In genomic region chr3:11370961-11371360, GRCh38 we compare ENCODE assay signal across 24 cellular contexts.
"Had no signal": no experiment of that assay in that cellular context is flagged by ENCODE, and none has a peak within 500 bp of the region (broad histone marks: within the 10 kb centered on the region; RNA-seq: fewer than 3 reads in every experiment).

No MANE protein-coding gene starts in this region.

- ATAC-seq: activated T-cell treated with anti-CD3 and anti-CD28 coated beads, Interleukin-2, amount 50 U/mL, for 72 hours; esophagus mucosa; left ventricle myocardium superior; natural killer cell; upper lobe of right lung had no signal

- H3K27ac Mint-ChIP-seq: activated CD4-positive, alpha-beta memory T cell treated with anti-CD3 and anti-CD28 coated beads for 36 hours; activated naive CD4-positive, alpha-beta T cell treated with anti-CD3 and anti-CD28 coated beads, Interleukin-2, amount 50 U/mL, for 24 hours; activated T-cell treated with anti-CD3 and anti-CD28 coated beads, Interleukin-2, amount 50 U/mL, for 72 hours; natural killer cell had no signal

- H3K27ac ChIP-seq: brain microvascular endothelial cell, hepatocyte, parathyroid adenoma, upper lobe of right lung had no signal

- H3K27me3 Mint-ChIP-seq: activated CD4-positive, alpha-beta memory T cell treated with anti-CD3 and anti-CD28 coated beads for 36 hours; activated naive CD4-positive, alpha-beta T cell treated with anti-CD3 and anti-CD28 coated beads, Interleukin-2, amount 50 U/mL, for 24 hours had no signal

- H3K4me1 Mint-ChIP-seq: activated naive CD4-positive, alpha-beta T cell treated with anti-CD3 and anti-CD28 coated beads, Interleukin-2, amount 50 U/mL, for 24 hours; natural killer cell had no signal

- H3K4me3 Mint-ChIP-seq: activated CD4-positive, alpha-beta memory T cell treated with anti-CD3 and anti-CD28 coated beads for 36 hours; activated naive CD4-positive, alpha-beta T cell treated with anti-CD3 and anti-CD28 coated beads, Interleukin-2, amount 50 U/mL, for 24 hours; activated T-cell treated with anti-CD3 and anti-CD28 coated beads, Interleukin-2, amount 50 U/mL, for 72 hours; natural killer cell had no signal

- DNase-seq: activated CD4-positive, alpha-beta memory T cell treated with anti-CD3 and anti-CD28 coated beads for 36 hours; activated CD4-positive, alpha-beta T cell treated with anti-CD3 and anti-CD28 coated beads for 48 hours; activated CD4-positive, CD25-positive, alpha-beta regulatory T cell; activated gamma-delta T cell; activated T-cell treated with anti-CD3 and anti-CD28 coated beads, Interleukin-2, amount 50 U/mL, for 72 hours; aorta; brain microvascular endothelial cell; dermis blood vessel endothelial cell; effector CD8-positive, alpha-beta T cell; foreskin melanocyte; kidney glomerular epithelial cell; left ventricle myocardium superior; mammary epithelial cell; midbrain; natural killer cell; nucleus accumbens; right cardiac atrium; stimulated activated CD4-positive, alpha-beta T cell treated with anti-CD3 and anti-CD28 coated beads, Interleukin-12 subunit alpha, Interleukin-12 subunit beta, amount 100 ng/mL, for 4 hours; T-helper 9 cell; upper lobe of right lung had no signal

- H3K9me3 Mint-ChIP-seq: activated CD4-positive, alpha-beta memory T cell treated with anti-CD3 and anti-CD28 coated beads for 36 hours; activated naive CD4-positive, alpha-beta T cell treated with anti-CD3 and anti-CD28 coated beads, Interleukin-2, amount 50 U/mL, for 24 hours; activated T-cell treated with anti-CD3 and anti-CD28 coated beads, Interleukin-2, amount 50 U/mL, for 72 hours; natural killer cell had no signal
